In the genomic region with DNA sequence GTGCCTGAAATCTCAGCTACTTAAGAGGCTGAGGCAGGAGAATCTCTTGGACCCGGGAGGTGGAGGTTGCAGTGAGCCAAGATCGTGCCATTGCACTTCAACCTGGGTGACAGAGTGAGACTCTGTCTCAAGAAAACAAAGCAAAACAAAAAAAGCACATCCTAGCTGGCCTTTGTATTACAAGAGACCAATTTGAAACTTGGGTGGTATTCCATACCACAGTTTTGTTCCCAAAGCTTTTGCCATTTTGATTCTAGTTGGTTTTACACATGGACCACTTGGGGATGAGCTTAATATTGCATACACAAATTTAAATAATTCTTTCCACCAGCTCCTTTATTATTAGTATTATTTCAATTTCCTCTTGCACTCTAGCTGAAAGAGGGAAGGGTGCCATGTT, we compare ENCODE assay signal across 3 cellular contexts.
TF ChIP-seq lines count a peak whose summit lies in the region.

No MANE protein-coding gene starts in this region.

TF ChIP-seq in GM23338, 12 proteins besides CTCF, POLR2A, EP300 and RAD21:
- TF ChIP-seq POLR2AphosphoS5 (IDR thresholded peaks at IDR 0.05; ENCODE audit: low read depth) (peak; percentile 42), STAT1 (IDR thresholded peaks at IDR 0.05; ENCODE audit: unreplicated experiment) (no peak), EZH2phosphoT487 (IDR thresholded peaks at IDR 0.05; ENCODE audit: unreplicated experiment) (no peak)
TF ChIP-seq in GM23338: peak in this region for 1.

TF ChIP-seq in WTC11, 78 proteins besides CTCF, POLR2A, EP300 and RAD21:
- TF ChIP-seq NR2C2 (CRISPR knock-in tag; IDR thresholded peaks at IDR 0.05) (no peak), ESRRA (CRISPR knock-in tag; IDR thresholded peaks at IDR 0.05; ENCODE audit: borderline replicate concordance) (no peak), KAT7 (CRISPR knock-in tag; IDR thresholded peaks at IDR 0.05; ENCODE audit: borderline replicate concordance) (no peak), SMAD4 (CRISPR knock-in tag; IDR thresholded peaks at IDR 0.05) (no peak), NFATC4 (CRISPR knock-in tag; IDR thresholded peaks at IDR 0.05) (0 out of 2 replicates have a peak, but pooled peaks have one; percentile 27), PRRX2 (CRISPR knock-in tag; IDR thresholded peaks at IDR 0.05) (no peak), ZMAT4 (CRISPR knock-in tag; IDR thresholded peaks at IDR 0.05) (peak; percentile 91), ETV6 (CRISPR knock-in tag; IDR thresholded peaks at IDR 0.05) (peak; percentile 46; the same call in 1 of the 2 replicates), ZNF416 (CRISPR knock-in tag; IDR thresholded peaks at IDR 0.05) (peak; percentile 36; the same call in 1 of the 2 replicates)
- TF ChIP-seq, protein P1, sequence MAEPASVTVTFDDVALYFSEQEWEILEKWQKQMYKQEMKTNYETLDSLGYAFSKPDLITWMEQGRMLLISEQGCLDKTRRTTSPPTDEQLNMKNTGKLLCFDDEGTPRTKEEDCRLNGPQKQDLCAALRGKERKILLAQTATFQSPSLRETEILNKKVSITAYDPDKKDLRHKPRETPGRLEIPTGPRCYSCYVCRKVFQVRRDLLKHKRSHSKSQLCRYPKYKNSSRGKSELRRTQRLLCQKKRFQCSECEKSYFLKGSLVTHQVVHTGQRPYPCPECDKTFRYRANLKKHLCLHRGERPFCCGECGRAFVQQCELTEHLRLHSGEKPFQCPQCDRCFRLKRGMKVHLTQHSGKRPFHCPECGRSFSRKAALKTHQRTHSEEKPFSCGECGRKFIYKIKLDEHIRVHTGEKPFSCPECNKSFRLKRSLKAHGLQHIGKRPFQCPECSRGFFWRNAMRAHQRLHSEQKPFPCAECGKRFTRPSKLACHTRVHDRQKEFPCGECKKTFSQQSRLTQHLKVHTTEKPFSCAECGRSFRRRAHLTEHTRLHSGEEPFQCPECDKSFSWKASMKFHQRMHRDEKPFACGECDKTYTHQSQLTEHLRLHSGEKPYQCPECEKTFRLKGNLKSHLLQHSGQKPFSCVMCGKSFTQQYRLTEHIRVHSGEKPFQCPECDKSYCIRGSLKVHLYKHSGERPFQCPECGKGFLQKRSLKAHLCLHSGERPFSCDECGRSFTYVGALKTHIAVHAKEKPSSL (CRISPR knock-in tag; conservative IDR thresholded peaks at IDR 0.05): peak; percentile 70; the same call in 1 of the 2 replicates
- TF ChIP-seq, protein P2, sequence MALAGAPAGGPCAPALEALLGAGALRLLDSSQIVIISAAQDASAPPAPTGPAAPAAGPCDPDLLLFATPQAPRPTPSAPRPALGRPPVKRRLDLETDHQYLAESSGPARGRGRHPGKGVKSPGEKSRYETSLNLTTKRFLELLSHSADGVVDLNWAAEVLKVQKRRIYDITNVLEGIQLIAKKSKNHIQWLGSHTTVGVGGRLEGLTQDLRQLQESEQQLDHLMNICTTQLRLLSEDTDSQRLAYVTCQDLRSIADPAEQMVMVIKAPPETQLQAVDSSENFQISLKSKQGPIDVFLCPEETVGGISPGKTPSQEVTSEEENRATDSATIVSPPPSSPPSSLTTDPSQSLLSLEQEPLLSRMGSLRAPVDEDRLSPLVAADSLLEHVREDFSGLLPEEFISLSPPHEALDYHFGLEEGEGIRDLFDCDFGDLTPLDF (CRISPR knock-in tag; IDR thresholded peaks at IDR 0.05): 0 out of 2 replicates have a peak, but pooled peaks have one; percentile 21
- TF ChIP-seq, protein P3, sequence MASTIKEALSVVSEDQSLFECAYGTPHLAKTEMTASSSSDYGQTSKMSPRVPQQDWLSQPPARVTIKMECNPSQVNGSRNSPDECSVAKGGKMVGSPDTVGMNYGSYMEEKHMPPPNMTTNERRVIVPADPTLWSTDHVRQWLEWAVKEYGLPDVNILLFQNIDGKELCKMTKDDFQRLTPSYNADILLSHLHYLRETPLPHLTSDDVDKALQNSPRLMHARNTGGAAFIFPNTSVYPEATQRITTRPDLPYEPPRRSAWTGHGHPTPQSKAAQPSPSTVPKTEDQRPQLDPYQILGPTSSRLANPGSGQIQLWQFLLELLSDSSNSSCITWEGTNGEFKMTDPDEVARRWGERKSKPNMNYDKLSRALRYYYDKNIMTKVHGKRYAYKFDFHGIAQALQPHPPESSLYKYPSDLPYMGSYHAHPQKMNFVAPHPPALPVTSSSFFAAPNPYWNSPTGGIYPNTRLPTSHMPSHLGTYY (CRISPR knock-in tag; IDR thresholded peaks at IDR 0.05): peak; percentile 85

TF ChIP-seq in H1, 55 proteins besides CTCF, POLR2A, EP300 and RAD21:
- TF ChIP-seq SIN3A (conservative IDR thresholded peaks at IDR 0.05 in 1 of 2, IDR thresholded peaks at IDR 0.05 in 1 of 2; ENCODE audit: low read depth in 1 of 2, low read length in 2 of 2): no peak
- TF ChIP-seq POLR2AphosphoS5 (IDR thresholded peaks at IDR 0.05; ENCODE audit: low read depth, low read length): peak; percentile 62; the same call in 1 of the 2 replicates
